Comparison of ENCODE assay signal across 11 cellular contexts in the genomic region with DNA sequence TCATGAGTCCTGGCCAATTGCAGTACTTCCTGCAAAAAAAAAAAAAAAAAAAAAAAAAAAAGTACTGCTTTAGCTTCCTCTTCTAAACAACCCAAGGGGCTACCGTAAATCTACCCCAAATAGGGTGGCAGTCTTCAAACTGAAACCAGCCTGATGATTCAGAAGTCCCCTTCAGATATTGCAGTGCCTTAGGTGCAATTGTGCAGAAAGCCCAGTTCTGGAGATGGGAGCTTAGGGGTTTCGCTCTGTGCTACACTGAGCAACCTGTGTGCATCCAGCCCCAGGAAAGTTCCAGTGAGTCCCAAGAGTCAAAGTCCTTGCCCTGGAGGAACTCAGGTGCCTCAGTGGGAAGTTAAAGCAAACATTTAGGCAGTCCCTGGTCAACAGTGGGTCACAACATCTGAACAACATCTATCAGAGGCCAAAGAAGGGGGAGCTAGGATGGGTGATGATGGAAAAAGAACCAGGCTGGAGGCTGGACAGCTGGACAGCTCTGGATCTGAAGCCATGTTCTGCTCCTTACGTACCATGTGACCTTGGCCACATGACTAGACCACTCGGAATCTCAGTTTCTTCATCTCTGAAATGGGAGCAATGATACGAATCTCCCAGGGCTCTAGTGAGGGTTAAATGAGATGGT. TPM values are rescaled to one million over a fixed set of nuclear protein-coding genes. Genes with fewer than 3 reads are reported as not detected.
A peak's percentile ranks its signal among the peaks of the same experiment; 100 is the strongest.
DNase-seq lines count a peak whose midpoint lies in the region; ATAC-seq and TF ChIP-seq lines count a peak whose summit lies in the region.
"Had no signal": no experiment of that assay in that cellular context is flagged by ENCODE, and none has a peak within 500 bp of the region (broad histone marks: within the 10 kb centered on the region; RNA-seq: fewer than 3 reads in every experiment).

No MANE protein-coding gene starts in this region.

- H3K4me3 ChIP-seq in stomach, result no peak overlapping the region

- H3K27me3 Mint-ChIP-seq in activated T-cell treated with anti-CD3 and anti-CD28 coated beads, Interleukin-2, amount 50 U/mL, for 24 hours, result peaks cover 45% of the 10 kb centered on the region
- H3K27me3 Mint-ChIP-seq in IgD-negative memory B cell, result peaks cover 2% of the 10 kb centered on the region
- peaks cover 28% of the 10 kb centered on the region for H3K27me3 Mint-ChIP-seq in activated T-helper 17 cell treated with anti-CD3 and anti-CD28 coated beads, Interleukin-2, amount 50 U/mL, for 72 hours

- peaks cover 32 to 63% (median 37%) of the 10 kb centered on the region in 4 donors for H3K4me1 ChIP-seq in stomach

- H3K27ac Mint-ChIP-seq in activated T-cell treated with anti-CD3 and anti-CD28 coated beads, Interleukin-2, amount 50 U/mL, for 24 hours, result peak overlapping the region; percentile 86
- H3K27ac Mint-ChIP-seq in IgD-negative memory B cell, result peak overlapping the region; percentile 92 to 99 (median 94)
- H3K27ac Mint-ChIP-seq in activated T-helper 17 cell treated with anti-CD3 and anti-CD28 coated beads, Interleukin-2, amount 50 U/mL, for 72 hours, result no peak overlapping the region

- no peak for DNase-seq in activated T-cell treated with anti-CD3 and anti-CD28 coated beads, Interleukin-2, amount 50 U/mL, for 24 hours
- DNase-seq in activated T-cell treated with anti-CD3 and anti-CD28 coated beads for 4 hours (no peak), stomach (no peak), islet precursor cell (no peak), ACHN (no peak), Right ventricle myocardium inferior (ENCODE audit: missing footprints) (no peak)
- DNase-seq: effector CD8-positive, alpha-beta T cell; NCI-H2227 treated with DMSO at 0.1 percent for 48 hours had no signal

- peak overlapping the region; percentile 37 for H3K4me3 Mint-ChIP-seq in activated T-cell treated with anti-CD3 and anti-CD28 coated beads, Interleukin-2, amount 50 U/mL, for 24 hours
- peak overlapping the region; percentile 57 to 90 (median 84) for H3K4me3 Mint-ChIP-seq in IgD-negative memory B cell
- peak overlapping the region; percentile 69 for H3K4me3 Mint-ChIP-seq in activated T-helper 17 cell treated with anti-CD3 and anti-CD28 coated beads, Interleukin-2, amount 50 U/mL, for 72 hours

- in situ Hi-C loops in ACHN (cut with HindIII; ENCODE audit: low pct_ligation_motif_present, low pct_unique_long_range_greater_than_20kb, low sequenced_read_pairs), result no loop called here

- peak overlapping the region in 4 of 5 donors; percentile 68 to 90 (median 81) for H3K27ac ChIP-seq in stomach

- 73 to 84% (median 80%) methylated on average over 5 of the region's 5 CpGs for WGBS in stomach, 5 donors

- H3K4me1 Mint-ChIP-seq in activated T-cell treated with anti-CD3 and anti-CD28 coated beads, Interleukin-2, amount 50 U/mL, for 24 hours (ENCODE audit: low read depth), result peaks cover 55% of the 10 kb centered on the region
- H3K4me1 Mint-ChIP-seq in IgD-negative memory B cell, result peaks cover 55 to 81% (median 74%) of the 10 kb centered on the region in 3 donors
- H3K4me1 Mint-ChIP-seq in activated T-helper 17 cell treated with anti-CD3 and anti-CD28 coated beads, Interleukin-2, amount 50 U/mL, for 72 hours, result peaks cover 49% of the 10 kb centered on the region

- TF ChIP-seq EP300 in stomach (IDR thresholded peaks at IDR 0.05), result no peak

- H3K36me3 ChIP-seq in stomach, result no peaks in the 10 kb centered on the region

- H3K9me3 ChIP-seq in stomach, result no peaks in the 10 kb centered on the region

- no peaks in the 10 kb centered on the region for H3K36me3 Mint-ChIP-seq in activated T-cell treated with anti-CD3 and anti-CD28 coated beads, Interleukin-2, amount 50 U/mL, for 24 hours (ENCODE audit: low read depth)
- H3K36me3 Mint-ChIP-seq in IgD-negative memory B cell, result no peaks in the 10 kb centered on the region
- H3K36me3 Mint-ChIP-seq in activated T-helper 17 cell treated with anti-CD3 and anti-CD28 coated beads, Interleukin-2, amount 50 U/mL, for 72 hours (ENCODE audit: low read depth), result no peaks in the 10 kb centered on the region

- H3K27me3 ChIP-seq in stomach, result peaks cover 0 to 12% (median 0%) of the 10 kb centered on the region in 3 donors

- peak; percentile 51 for ATAC-seq in activated T-helper 17 cell treated with anti-CD3 and anti-CD28 coated beads, Interleukin-2, amount 50 U/mL, for 72 hours (replicated peaks)
- no peak for ATAC-seq in Right ventricle myocardium inferior

- no peak for TF ChIP-seq POLR2A in stomach (IDR thresholded peaks at IDR 0.05)

- TF ChIP-seq CTCF in stomach (IDR thresholded peaks at IDR 0.05), result no peak

- intact Hi-C loops in stomach (cut with DNase I; ENCODE audit: low total_unique reads), result no loop called here
- intact Hi-C loops in Right ventricle myocardium inferior (cut with DNase I), result loop anchor here (2.0 kb wide), 1 partner anchor 41 kb away; no protein-coding TSS in a partner anchor

- H3K9me3 Mint-ChIP-seq in activated T-cell treated with anti-CD3 and anti-CD28 coated beads, Interleukin-2, amount 50 U/mL, for 24 hours, result no peaks in the 10 kb centered on the region
- no peaks in the 10 kb centered on the region for H3K9me3 Mint-ChIP-seq in IgD-negative memory B cell
- no peaks in the 10 kb centered on the region for H3K9me3 Mint-ChIP-seq in activated T-helper 17 cell treated with anti-CD3 and anti-CD28 coated beads, Interleukin-2, amount 50 U/mL, for 72 hours

RNA-seq across cellular contexts. Expression of gene CIITA, which starts 6.7 kb away (rescaled TPM):
- polyA plus RNA-seq in IgD-negative memory B cell (173 TPM), stomach (10 to 100 TPM in 1 of 3 donors, 1 to 10 TPM in 2; 3.2 to 18.4 (median 4.3) TPM)
- 10 to 100 TPM in 1 of 2 donors, 1 to 10 TPM in 1; 8.6 to 64.2 TPM for total RNA-seq in activated T-helper 17 cell treated with anti-CD3 and anti-CD28 coated beads, Interleukin-2, amount 50 U/mL, for 72 hours
- total RNA-seq in stomach (10 to 100 TPM in 3 of 5 donors, 1 to 10 TPM in 1, under 1 TPM in 1; under 0.01 to 67.1 (median 21.2) TPM), Right ventricle myocardium inferior (11.0 TPM)

RNA-seq across cellular contexts. Expression of gene TVP23A, which starts 51.7 kb away (rescaled TPM):
- 0.23 TPM for polyA plus RNA-seq in IgD-negative memory B cell
- under 1 TPM; 0.22 to 0.69 TPM for total RNA-seq in activated T-helper 17 cell treated with anti-CD3 and anti-CD28 coated beads, Interleukin-2, amount 50 U/mL, for 72 hours
- 1 to 10 TPM in 1 of 5 donors, not detected in 4; 4.4 TPM for total RNA-seq in stomach
- polyA plus RNA-seq in stomach, result under 1 TPM; 0.15 to 0.37 (median 0.31) TPM
- total RNA-seq in Right ventricle myocardium inferior, result 0.41 TPM
- polyA plus RNA-seq: keratinocyte had no signal
